Comparison of ENCODE assay signal across 1 cellular context in genomic region chr11:134712228-134713145, GRCh38.
TF ChIP-seq lines count a peak whose summit lies in the region.

No MANE protein-coding gene starts in this region.

TF ChIP-seq in K562, 482 proteins besides CTCF, POLR2A, EP300 and RAD21:
- no peak for TF ChIP-seq ZNF134 (CRISPR knock-in tag; conservative IDR thresholded peaks at IDR 0.05)
- TF ChIP-seq ZNF140 (CRISPR knock-in tag; IDR thresholded peaks at IDR 0.05), result no peak
- TF ChIP-seq SMARCC2 (IDR thresholded peaks at IDR 0.05; ENCODE audit: low read depth), result no peak
- peak; percentile 84 to 87 for TF ChIP-seq NRF1 (conservative IDR thresholded peaks at IDR 0.05 in 1 of 2, IDR thresholded peaks at IDR 0.05 in 1 of 2)
- peak; percentile 46 for TF ChIP-seq RBFOX2 (IDR thresholded peaks at IDR 0.05; ENCODE audit: low read depth, low read length)
- TF ChIP-seq BCL6 (CRISPR knock-in tag; IDR thresholded peaks at IDR 0.05), result no peak
- no peak for TF ChIP-seq KLF10 (CRISPR knock-in tag; IDR thresholded peaks at IDR 0.05)
- peak; percentile 56 for TF ChIP-seq EGR1 (conservative IDR thresholded peaks at IDR 0.05)
- no peak for TF ChIP-seq SOX6 (IDR thresholded peaks at IDR 0.05)
- no peak for TF ChIP-seq NR2F6 (CRISPR knock-in tag; IDR thresholded peaks at IDR 0.05)
- TF ChIP-seq BHLHE40 (IDR thresholded peaks at IDR 0.05; ENCODE audit: low read length), result peak; percentile 40; the same call in 1 of the 2 replicates
- TF ChIP-seq GMEB1 (CRISPR knock-in tag; IDR thresholded peaks at IDR 0.05), result peak; percentile 97
- no peak for TF ChIP-seq ATF2 (CRISPR knock-in tag; IDR thresholded peaks at IDR 0.05)
- no peak for TF ChIP-seq TGIF2 (CRISPR knock-in tag; IDR thresholded peaks at IDR 0.05)
- no peak for TF ChIP-seq ATF1 (CRISPR knock-in tag; IDR thresholded peaks at IDR 0.05)
- peak; percentile 50 for TF ChIP-seq ATF1 (tag; IDR thresholded peaks at IDR 0.05)
- TF ChIP-seq HOXB6 (CRISPR knock-in tag; IDR thresholded peaks at IDR 0.05; ENCODE audit: borderline replicate concordance), result no peak
- peak; percentile 40 for TF ChIP-seq HNRNPLL (IDR thresholded peaks at IDR 0.05; ENCODE audit: low read depth, low read length, poor library complexity, severe bottlenecking)
- no peak for TF ChIP-seq ZNF280A (IDR thresholded peaks at IDR 0.05; ENCODE audit: low read depth, partially characterized antibody)
- TF ChIP-seq CXXC5 (CRISPR knock-in tag; IDR thresholded peaks at IDR 0.05), result peak; percentile 86
- peak; percentile 83; the same call in 1 of the 2 replicates for TF ChIP-seq ZBTB2 (IDR thresholded peaks at IDR 0.05)
- no peak for TF ChIP-seq POLR3G (IDR thresholded peaks at IDR 0.05; ENCODE audit: extremely low read depth, insufficient read length, insufficient replicate concordance)
- TF ChIP-seq L3MBTL2 (IDR thresholded peaks at IDR 0.05), result peak; percentile 29; the same call in 1 of the 2 replicates
- TF ChIP-seq NCOA6 (IDR thresholded peaks at IDR 0.05), result peak; percentile 65; the same call in 1 of the 2 replicates
- no peak for TF ChIP-seq BRD4 (IDR thresholded peaks at IDR 0.05)
- TF ChIP-seq SETDB1 (IDR thresholded peaks at IDR 0.05; ENCODE audit: low read length), result no peak
- no peak for TF ChIP-seq CREB3L1 (IDR thresholded peaks at IDR 0.05; ENCODE audit: borderline replicate concordance, low read depth)
- TF ChIP-seq ZNF766 (CRISPR knock-in tag; conservative IDR thresholded peaks at IDR 0.05), result 0 out of 2 replicates have a peak, but pooled peaks have one; percentile 28
- TF ChIP-seq HDAC8 (tag; IDR thresholded peaks at IDR 0.05), result no peak
- TF ChIP-seq PKNOX1 (IDR thresholded peaks at IDR 0.05), result 0 out of 2 replicates have a peak, but pooled peaks have one; percentile 32
- peak in 1 of 2 experiments; percentile 55 for TF ChIP-seq E2F6 (IDR thresholded peaks at IDR 0.05; ENCODE audit: borderline replicate concordance in 1 of 2, extremely low read depth in 1 of 2, insufficient read depth in 1 of 2, insufficient read length in 1 of 2, low read depth in 1 of 2, low read length in 1 of 2, poor library complexity in 1 of 2, severe bottlenecking in 1 of 2)
- no peak for TF ChIP-seq ZHX1 (conservative IDR thresholded peaks at IDR 0.05; ENCODE audit: low read length)
- no peak for TF ChIP-seq PPARD (CRISPR knock-in tag; IDR thresholded peaks at IDR 0.05)
- TF ChIP-seq BCOR (IDR thresholded peaks at IDR 0.05), result no peak
- peak; percentile 60 for TF ChIP-seq USF2 (CRISPR knock-in tag; IDR thresholded peaks at IDR 0.05)
- TF ChIP-seq USF1 (CRISPR knock-in tag; IDR thresholded peaks at IDR 0.05), result peak; percentile 30; the same call in 1 of the 2 replicates
- TF ChIP-seq HDAC6 (IDR thresholded peaks at IDR 0.05; ENCODE audit: low read depth, low read length), result no peak
- 0 out of 2 replicates have a peak, but pooled peaks have one; percentile 17 for TF ChIP-seq CREM (IDR thresholded peaks at IDR 0.05; ENCODE audit: low read depth)
